15 cellular contexts compared by ENCODE assay signal in genomic region chr22:39707816-39708215, GRCh38.
A peak's percentile ranks its signal among the peaks of the same experiment; 100 is the strongest.
DNase-seq lines count a peak whose midpoint lies in the region; ATAC-seq and TF ChIP-seq lines count a peak whose summit lies in the region.
"Had no signal": no experiment of that assay in that cellular context is flagged by ENCODE, and none has a peak within 500 bp of the region (broad histone marks: within the 10 kb centered on the region; RNA-seq: fewer than 3 reads in every experiment).

No MANE protein-coding gene starts in this region.

- ATAC-seq in Right ventricle myocardium inferior (no peak), heart right ventricle (no peak), HG03378 (IDR thresholded peaks at IDR 0.05; ENCODE audit: unreplicated experiment) (no peak)

- H3K36me3 ChIP-seq in heart right ventricle (no peaks in the 10 kb centered on the region), HAP-1 (replicated peaks) (no peaks in the 10 kb centered on the region), WERI-Rb-1 (no peaks in the 10 kb centered on the region), mammary epithelial cell (ENCODE audit: insufficient read depth, low read length) (no peaks in the 10 kb centered on the region)

- dilution Hi-C loops in mammary epithelial cell (cut with HindIII; ENCODE audit: low sequenced_read_pairs): no loop called here

- no peak for TF ChIP-seq CTCF in heart right ventricle (IDR thresholded peaks at IDR 0.05)
- TF ChIP-seq CTCF in WERI-Rb-1 (IDR thresholded peaks at IDR 0.05; ENCODE audit: low read depth, low read length): no peak
- no peak for TF ChIP-seq CTCF in mammary epithelial cell (conservative IDR thresholded peaks at IDR 0.05 in 1 of 2, IDR thresholded peaks at IDR 0.05 in 1 of 2; ENCODE audit: extremely low read depth in 1 of 2, insufficient read depth in 1 of 2, low read depth in 1 of 2, low read length in 2 of 2)

- BruUV-seq in mammary epithelial cell (replicated peaks; lab: Mats Ljungman, UMichigan): no TSS peak

- H3K79me2 ChIP-seq in mammary epithelial cell (ENCODE audit: insufficient read depth, low read length): no peaks in the 10 kb centered on the region

- H4K20me1 ChIP-seq in mammary epithelial cell (ENCODE audit: insufficient read depth, low read length): no peaks in the 10 kb centered on the region

- peaks cover 0 to 70% (median 21%) of the 10 kb centered on the region in 7 donors for H3K27me3 ChIP-seq in heart right ventricle
- no peaks in the 10 kb centered on the region for H3K27me3 ChIP-seq in HAP-1 (ENCODE audit: low read depth)
- H3K27me3 ChIP-seq in WERI-Rb-1 (ENCODE audit: insufficient read depth, low read depth, severe bottlenecking): no peaks in the 10 kb centered on the region
- no peaks in the 10 kb centered on the region for H3K27me3 ChIP-seq in mammary epithelial cell (ENCODE audit: insufficient read depth, low read length)

- DNase-seq in Right ventricle myocardium inferior (ENCODE audit: missing footprints) (peak; percentile 20), heart right ventricle (no peak), HAP-1 (ENCODE audit: low spot score in 2 of 2) (peak; percentile 64 to 69), WERI-Rb-1 (peak; percentile 53), mammary epithelial cell (no peak)
- DNase-seq in activated T-cell treated with anti-CD3 and anti-CD28 coated beads, Interleukin-2, amount 50 U/mL, for 1 hour: no peak
- DNase-seq: 8988T; C1 segment of cervical spinal cord; CD4-positive, CD25-positive, alpha-beta regulatory T cell; CD8-positive, alpha-beta memory T cell; COR-L47; GM23248; HCEC 1CT; IMR-90 had no signal

- H3K27ac ChIP-seq in heart right ventricle (no peak overlapping the region), WERI-Rb-1 (peak overlapping the region; percentile 97), mammary epithelial cell (ENCODE audit: insufficient read depth, low read depth, low read length) (no peak overlapping the region)
- H3K27ac ChIP-seq: GM23248 had no signal

- peaks cover 0 to 20% (median 4%) of the 10 kb centered on the region in 9 donors for H3K4me1 ChIP-seq in heart right ventricle
- H3K4me1 ChIP-seq in HAP-1: peaks cover 12% of the 10 kb centered on the region
- H3K4me1 ChIP-seq in mammary epithelial cell (ENCODE audit: insufficient read depth, low read length): no peaks in the 10 kb centered on the region

- no peak overlapping the region for H3K4me2 ChIP-seq in mammary epithelial cell (ENCODE audit: insufficient read depth, low read depth, low read length)

- in situ Hi-C loops in HAP-1 (cut with MboI; ENCODE audit: low sequenced_read_pairs) (no loop called here), mammary epithelial cell (cut with MboI; ENCODE audit: low sequenced_read_pairs in 2 of 2) (no loop called here)

- H3K9me3 ChIP-seq in heart right ventricle (no peaks in the 10 kb centered on the region), HAP-1 (no peaks in the 10 kb centered on the region), WERI-Rb-1 (ENCODE audit: severe bottlenecking) (no peaks in the 10 kb centered on the region), mammary epithelial cell (replicated peaks; ENCODE audit: insufficient read depth, low read length) (no peaks in the 10 kb centered on the region)

- 59 to 67% methylated on average over 5 of the region's 5 CpGs for WGBS in heart right ventricle, 2 donors
- WGBS in mammary epithelial cell (ENCODE audit: low coverage, missing lambda C conversion rate): 79% methylated on average over 5 of the region's 5 CpGs

- CTCF ChIA-PET in mammary epithelial cell (lab: Charles Lee; ENCODE audit: low non-redundant PET): no interaction called here

- no peak overlapping the region for H3K9ac ChIP-seq in mammary epithelial cell (ENCODE audit: insufficient read depth, low read length)
- H3K9ac ChIP-seq: GM23248 had no signal

- H3K4me3 ChIP-seq in heart right ventricle (no peak overlapping the region), HAP-1 (no peak overlapping the region), WERI-Rb-1 (ENCODE audit: low read depth, low read length) (no peak overlapping the region), mammary epithelial cell (replicated peaks in 1 of 3; ENCODE audit: insufficient read depth in 1 of 3, low read depth in 2 of 3, low read length in 3 of 3) (no peak overlapping the region)
- H3K4me3 ChIP-seq: GM23248 had no signal

- intact Hi-C loops in Right ventricle myocardium inferior (cut with DNase I): no loop called here
- intact Hi-C loops in heart right ventricle (cut with DNase I): no loop called here
- intact Hi-C loops in mammary epithelial cell (cut with micrococcal nuclease): no loop called here

- H2AFZ ChIP-seq in mammary epithelial cell (ENCODE audit: low read depth, low read length): no peak overlapping the region
- H2AFZ ChIP-seq: GM23248 had no signal

Comparison
In these comparisons a context has a peak if more than half of its experiments do, and no peak if none do; other contexts are left out.
1. DNase-seq: peak in Right ventricle myocardium inferior (single experiment), HAP-1 (2 of 2) and WERI-Rb-1 (single experiment); none in heart right ventricle (0 of 2), activated T-cell treated with anti-CD3 and anti-CD28 coated beads, Interleukin-2, amount 50 U/mL, for 1 hour (single experiment) and mammary epithelial cell (single experiment).